Comparison of ENCODE assay signal across 1 cellular context in genomic region chr11:2202071-2202899, GRCh38.
TF ChIP-seq lines count a peak whose summit lies in the region.

No MANE protein-coding gene starts in this region.

TF ChIP-seq in HCT116, 20 proteins besides CTCF, POLR2A, EP300 and RAD21 (continued from another document):
- TF ChIP-seq SP1 (IDR thresholded peaks at IDR 0.05; ENCODE audit: low read depth) (no peak), MAX (IDR thresholded peaks at IDR 0.05) (peak; percentile 74; the same call in 1 of the 2 replicates)
TF ChIP-seq in HCT116: peak in this region for 3.
